Comparison of ENCODE assay signal across 12 cellular contexts in the genomic region with DNA sequence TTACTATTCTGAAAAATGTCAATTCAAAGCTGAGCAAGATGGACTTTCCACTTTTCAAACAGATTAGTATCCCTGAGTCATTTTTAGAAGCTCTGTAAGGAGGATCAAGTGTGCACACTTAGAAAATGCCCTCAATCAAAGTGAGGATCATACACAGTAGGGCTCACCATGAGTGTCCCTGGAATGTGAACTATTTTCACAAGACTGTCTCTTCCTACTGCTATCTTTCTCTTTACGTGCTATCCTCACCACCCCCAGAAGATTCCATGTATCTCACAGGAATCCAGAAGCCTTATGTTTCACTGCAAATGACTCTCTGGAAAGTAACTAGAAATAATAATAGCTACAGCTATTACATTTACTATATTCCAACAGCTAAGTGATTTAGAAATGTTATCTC.
"Had no signal": no experiment of that assay in that cellular context is flagged by ENCODE, and none has a peak within 500 bp of the region (broad histone marks: within the 10 kb centered on the region; RNA-seq: fewer than 3 reads in every experiment).

No MANE protein-coding gene starts in this region.

- H3K27ac ChIP-seq: adrenal gland, esophagus muscularis mucosa, foreskin keratinocyte, pancreas, skin epidermis had no signal

- ATAC-seq: foreskin keratinocyte, left lobe of liver, pancreas had no signal

- H3K4me3 ChIP-seq: adrenal gland, esophagus muscularis mucosa, pancreas, skin epidermis had no signal

- FAIRE-seq: pancreas had no signal

- DNase-seq: activated B cell treated with CpG ODN at 0.5 μM for 24 hours; activated naive CD4-positive, alpha-beta T cell treated with anti-CD3 and anti-CD28 coated beads, Interleukin-2, amount 50 U/mL, for 16 hours; adrenal gland; foreskin keratinocyte; head of caudate nucleus; islet precursor cell; mammary epithelial cell; nephron progenitor cell; pancreas had no signal

- H3K36me3 ChIP-seq: adrenal gland, esophagus muscularis mucosa, pancreas had no signal

- H3K9me3 ChIP-seq: adrenal gland, esophagus muscularis mucosa, pancreas had no signal

- H3K27me3 ChIP-seq: adrenal gland, esophagus muscularis mucosa, foreskin keratinocyte, pancreas had no signal

- H3K4me1 ChIP-seq: adrenal gland had no signal
